In genomic region chr10:131874991-131875451, GRCh38 we compare ENCODE assay signal across 8 cellular contexts. TPM values are rescaled to one million over a fixed set of nuclear protein-coding genes. Genes with fewer than 3 reads are reported as not detected.
A peak's percentile ranks its signal among the peaks of the same experiment; 100 is the strongest.
DNase-seq lines count a peak whose midpoint lies in the region; ATAC-seq, FAIRE-seq and TF ChIP-seq lines count a peak whose summit lies in the region.

No MANE protein-coding gene starts in this region.

- H3K4me3 Mint-ChIP-seq in T-helper 2 cell treated with Interferon-gamma antibody and Interleukin-4, amounts not matched to agents 5 μg/mL and 100 μg/mL, for 36 hours, result no peak overlapping the region

- FAIRE-seq in bronchial epithelial cell (lab: Jason Lieb, UNC), result no peak

- H3K4me3 ChIP-seq in GM12865 (ENCODE audit: low read depth, low read length) (no peak overlapping the region), bronchial epithelial cell (ENCODE audit: low read depth, low read length) (no peak overlapping the region)

- H3K27ac Mint-ChIP-seq in T-helper 2 cell treated with Interferon-gamma antibody and Interleukin-4, amounts not matched to agents 5 μg/mL and 100 μg/mL, for 36 hours, result no peak overlapping the region

- no peaks in the 10 kb centered on the region for H3K4me1 Mint-ChIP-seq in T-helper 2 cell treated with Interferon-gamma antibody and Interleukin-4, amounts not matched to agents 5 μg/mL and 100 μg/mL, for 36 hours (ENCODE audit: low read depth)

- H3K27me3 Mint-ChIP-seq in T-helper 2 cell treated with Interferon-gamma antibody and Interleukin-4, amounts not matched to agents 5 μg/mL and 100 μg/mL, for 36 hours (ENCODE audit: low read depth), result peaks cover 6% of the 10 kb centered on the region

- H3K9me3 Mint-ChIP-seq in T-helper 2 cell treated with Interferon-gamma antibody and Interleukin-4, amounts not matched to agents 5 μg/mL and 100 μg/mL, for 36 hours, result no peaks in the 10 kb centered on the region

- peak; percentile 81 for ATAC-seq in HG02870 (IDR thresholded peaks at IDR 0.05; ENCODE audit: unreplicated experiment)

- peak; percentile 74 for TF ChIP-seq CTCF in GM12865 (IDR thresholded peaks at IDR 0.05; ENCODE audit: insufficient read depth, low read depth, low read length, missing control alignments)
- peak; percentile 87 for TF ChIP-seq CTCF in bronchial epithelial cell (IDR thresholded peaks at IDR 0.05; ENCODE audit: insufficient read depth, low read length, severe bottlenecking)

- no peaks in the 10 kb centered on the region for H3K27me3 ChIP-seq in bronchial epithelial cell (ENCODE audit: control insufficient read depth, insufficient read depth, low read length)

- no peaks in the 10 kb centered on the region for H3K36me3 Mint-ChIP-seq in T-helper 2 cell treated with Interferon-gamma antibody and Interleukin-4, amounts not matched to agents 5 μg/mL and 100 μg/mL, for 36 hours (ENCODE audit: low read depth)

- no peaks in the 10 kb centered on the region for H3K36me3 ChIP-seq in bronchial epithelial cell (ENCODE audit: control insufficient read depth, insufficient read depth, low read length)

- peak; percentile 74 for DNase-seq in GM12865 (ENCODE audit: low read depth)
- peak; percentile 47 for DNase-seq in NCI-H2029 treated with DMSO at 0.1 percent for 48 hours (lab: John Stamatoyannopoulos, UW)
- DNase-seq in T-helper 2 cell treated with Interferon-gamma antibody and Interleukin-4, amounts not matched to agents 5 μg/mL and 100 μg/mL, for 36 hours (ENCODE audit: low spot score), result peak; percentile 38
- DNase-seq in bronchial epithelial cell (ENCODE audit: low read depth), result peak; percentile 49
- peak; percentile 64 for DNase-seq in kidney glomerular epithelial cell (lab: John Stamatoyannopoulos, UW)
- peak; percentile 28 for DNase-seq in stimulated activated CD4-positive, alpha-beta T cell treated with anti-CD3 and anti-CD28 coated beads, Interleukin-2, amount 100 ng/mL, for 4 hours (ENCODE audit: low read depth)
- no peak for DNase-seq in T1000 (lab: John Stamatoyannopoulos, UW)

RNA-seq across cellular contexts. Expression of gene PPP2R2D, which starts 25.8 kb away (rescaled TPM):
- 31.7 and 34.2 TPM in 2 replicates for total RNA-seq in bronchial epithelial cell
